ENCODE assay signal across 22 cellular contexts in genomic region chr5:132183723-132184122, GRCh38. TPM values are rescaled to one million over a fixed set of nuclear protein-coding genes. Genes with fewer than 3 reads are reported as not detected.
DNase-seq lines count a peak whose midpoint lies in the region; ATAC-seq and TF ChIP-seq lines count a peak whose summit lies in the region.
"Had no signal": no experiment of that assay in that cellular context is flagged by ENCODE, and none has a peak within 500 bp of the region (broad histone marks: within the 10 kb centered on the region; RNA-seq: fewer than 3 reads in every experiment).

No MANE protein-coding gene starts in this region.

- no peak overlapping the region for H2BK120ac ChIP-seq in neuronal stem cell (ENCODE audit: low read depth, low read length)

- no peak overlapping the region for H3K4ac ChIP-seq in neuronal stem cell (ENCODE audit: low read length)

- no peak overlapping the region for H2BK12ac ChIP-seq in neuronal stem cell (ENCODE audit: low read length)

- H3K9ac ChIP-seq in neuronal stem cell (ENCODE audit: low read depth, low read length, poor library complexity), result no peak overlapping the region

- peaks cover 25% of the 10 kb centered on the region for H3K4me1 Mint-ChIP-seq in chondrocyte (ENCODE audit: low read depth)

- H3K27ac Mint-ChIP-seq in chondrocyte (ENCODE audit: unreplicated experiment), result peak overlapping the region; percentile 59
- H3K27ac Mint-ChIP-seq: activated B cell treated with CpG ODN at 0.5 μM for 24 hours; activated CD4-positive, alpha-beta memory T cell treated with anti-CD3 and anti-CD28 coated beads for 36 hours; activated naive CD4-positive, alpha-beta T cell treated with anti-CD3 and anti-CD28 coated beads for 36 hours; IgD-negative memory B cell; type B pancreatic cell had no signal

- H3K27ac ChIP-seq in HL-60 (replicated peaks) (no peak overlapping the region), neuronal stem cell (replicated peaks; ENCODE audit: low read length) (no peak overlapping the region), body of pancreas (no peak overlapping the region)
- H3K27ac ChIP-seq: coronary artery, gastrocnemius medialis, stomach had no signal

- H3K36me3 ChIP-seq in neuronal stem cell (replicated peaks in 1 of 2; ENCODE audit: control insufficient read depth in 2 of 2, insufficient read depth in 2 of 2, low read length in 2 of 2) (no peaks in the 10 kb centered on the region), body of pancreas (replicated peaks in 1 of 2; ENCODE audit: insufficient read depth in 1 of 2, low read depth in 2 of 2) (no peaks in the 10 kb centered on the region)
- H3K36me3 ChIP-seq: gastrocnemius medialis, stomach had no signal

- H3K27me3 Mint-ChIP-seq in chondrocyte (ENCODE audit: low read depth), result no peaks in the 10 kb centered on the region
- H3K27me3 Mint-ChIP-seq: IgD-negative memory B cell, type B pancreatic cell had no signal

- no peaks in the 10 kb centered on the region for H3K79me1 ChIP-seq in neuronal stem cell (ENCODE audit: low read depth, low read length)

- H3K4me3 Mint-ChIP-seq in chondrocyte (ENCODE audit: unreplicated experiment), result no peak overlapping the region
- H3K4me3 Mint-ChIP-seq: activated B cell treated with CpG ODN at 0.5 μM for 24 hours; activated CD4-positive, alpha-beta memory T cell treated with anti-CD3 and anti-CD28 coated beads for 36 hours; activated naive CD4-positive, alpha-beta T cell treated with anti-CD3 and anti-CD28 coated beads for 36 hours; activated T-cell treated with anti-CD3 and anti-CD28 coated beads, Interleukin-2, amount 50 U/mL, for 4 hours; IgD-negative memory B cell; type B pancreatic cell had no signal

- H3K4me2 ChIP-seq in neuronal stem cell (ENCODE audit: insufficient read depth, low read length, poor library complexity, severe bottlenecking), result no peak overlapping the region
- H3K4me2 ChIP-seq: smooth muscle cell had no signal

- no peak overlapping the region for H2AK5ac ChIP-seq in neuronal stem cell (ENCODE audit: low read depth, low read length)

- no peak overlapping the region for H3K14ac ChIP-seq in neuronal stem cell (ENCODE audit: low read length)

- H3K27me3 ChIP-seq in HL-60 (ENCODE audit: insufficient read depth, poor library complexity, severe bottlenecking) (no peaks in the 10 kb centered on the region), neuronal stem cell (ENCODE audit: control insufficient read depth in 3 of 3, insufficient read depth in 3 of 3, low read depth in 1 of 3, low read length in 3 of 3) (no peaks in the 10 kb centered on the region), body of pancreas (no peaks in the 10 kb centered on the region)
- H3K27me3 ChIP-seq: gastrocnemius medialis, stomach had no signal

- peak overlapping the region; percentile 5 for H2BK5ac ChIP-seq in neuronal stem cell (ENCODE audit: low read length)

- H4K91ac ChIP-seq in neuronal stem cell (ENCODE audit: low read depth, low read length, poor library complexity), result no peak overlapping the region

- ATAC-seq in GM21528 (IDR thresholded peaks at IDR 0.05; ENCODE audit: low FRiP score, unreplicated experiment) (no peak), body of pancreas (no peak)
- ATAC-seq: activated T-cell treated with anti-CD3 and anti-CD28 coated beads, Interleukin-2, amount 50 U/mL, for 4 hours; gastrocnemius medialis had no signal

- H3K9me3 ChIP-seq in neuronal stem cell (replicated peaks in 1 of 2; ENCODE audit: control insufficient read depth in 2 of 2, insufficient read depth in 1 of 2, low read depth in 1 of 2, low read length in 2 of 2) (no peaks in the 10 kb centered on the region), body of pancreas (no peaks in the 10 kb centered on the region)
- H3K9me3 ChIP-seq: gastrocnemius medialis, stomach had no signal

- no peak overlapping the region for H3K4me3 ChIP-seq in HL-60 (replicated peaks; ENCODE audit: insufficient read depth, low read length)
- H3K4me3 ChIP-seq in neuronal stem cell (ENCODE audit: low read length in 2 of 2), result no peak overlapping the region
- no peak overlapping the region for H3K4me3 ChIP-seq in body of pancreas
- H3K4me3 ChIP-seq: coronary artery, gastrocnemius medialis, smooth muscle cell, stomach had no signal

- peak; percentile 11 to 23 for DNase-seq in HL-60 (ENCODE audit: low read depth in 1 of 2, low spot score in 1 of 2)
- DNase-seq in RKO (ENCODE audit: low spot score), result peak; percentile 40
- DNase-seq in chondrocyte (ENCODE audit: low spot score), result no peak
- DNase-seq in neuronal stem cell (ENCODE audit: low spot score), result no peak
- DNase-seq in body of pancreas, result no peak
- DNase-seq in stimulated activated CD8-positive, alpha-beta memory T cell treated with anti-CD3 and anti-CD28 coated beads, Interleukin-4, amount 100 ng/mL, for 48 hours, result no peak
- DNase-seq: activated B cell treated with CpG ODN at 0.5 μM for 24 hours; activated CD4-positive, alpha-beta memory T cell treated with anti-CD3 and anti-CD28 coated beads for 36 hours; activated naive CD4-positive, alpha-beta T cell treated with anti-CD3 and anti-CD28 coated beads for 36 hours; activated T-cell treated with anti-CD3 and anti-CD28 coated beads, Interleukin-2, amount 50 U/mL, for 4 hours; gastrocnemius medialis; kidney; NCI-H1048; NCI-H2029; nucleus accumbens; stimulated activated CD4-positive, alpha-beta T cell treated with anti-CD3 and anti-CD28 coated beads, Interleukin-4, amount 100 ng/mL, for 1 hour; stomach had no signal

- no peak for TF ChIP-seq POLR2A in body of pancreas (IDR thresholded peaks at IDR 0.05)

- H3K4me1 ChIP-seq in neuronal stem cell (ENCODE audit: control insufficient read depth in 2 of 2, insufficient read depth in 1 of 2, low read depth in 1 of 2, low read length in 2 of 2) (peaks cover 0 to 2% of the 10 kb centered on the region in 2 donors), body of pancreas (peaks cover 5% of the 10 kb centered on the region)
- H3K4me1 ChIP-seq: gastrocnemius medialis had no signal

- no peak for TF ChIP-seq CTCF in HL-60 (IDR thresholded peaks at IDR 0.05; ENCODE audit: insufficient read depth, low read length)
- TF ChIP-seq CTCF in chondrocyte (IDR thresholded peaks at IDR 0.05), result no peak
- TF ChIP-seq CTCF in body of pancreas (IDR thresholded peaks at IDR 0.05), result no peak

- H3K9me3 Mint-ChIP-seq in chondrocyte (ENCODE audit: low read depth), result peaks cover 7% of the 10 kb centered on the region
- H3K9me3 Mint-ChIP-seq: activated T-cell treated with anti-CD3 and anti-CD28 coated beads, Interleukin-2, amount 50 U/mL, for 4 hours; IgD-negative memory B cell had no signal

- H3K23ac ChIP-seq in neuronal stem cell (ENCODE audit: low read depth, low read length, poor library complexity), result no peak overlapping the region

- peaks cover 8% of the 10 kb centered on the region for H3K36me3 Mint-ChIP-seq in chondrocyte (ENCODE audit: low read depth)
- H3K36me3 Mint-ChIP-seq: activated CD4-positive, alpha-beta memory T cell treated with anti-CD3 and anti-CD28 coated beads for 36 hours; IgD-negative memory B cell; type B pancreatic cell had no signal

- no peak overlapping the region for H2BK15ac ChIP-seq in neuronal stem cell (ENCODE audit: low read length)

- H3K18ac ChIP-seq in neuronal stem cell (ENCODE audit: low read length), result no peak overlapping the region

- H2AFZ ChIP-seq in neuronal stem cell (ENCODE audit: low read length), result no peak overlapping the region

- H4K8ac ChIP-seq in neuronal stem cell (ENCODE audit: low read depth, low read length), result no peak overlapping the region

- intact Hi-C loops in body of pancreas (cut with DNase I), result no loop called here

- WGBS in neuronal stem cell (ENCODE audit: extremely low coverage in 2 of 2, insufficient read length in 2 of 2, insufficient replicate concordance in 1 of 2), 2 donors, result no CpG with 5 or more reads among the region's 2 CpGs
- 93 to 94% methylated on average over 2 of the region's 2 CpGs for WGBS in body of pancreas, 2 donors

RNA-seq across cellular contexts. Expression of gene P4HA2, which starts 43.9 kb away (rescaled TPM):
- 261 to 304 TPM (median 302 TPM) in 3 replicates for total RNA-seq in chondrocyte
- polyA plus RNA-seq in neuronal stem cell (2013, experiment 1 of 2), result 2.9 TPM
- 2.7 TPM for polyA plus RNA-seq in neuronal stem cell (2013, experiment 2 of 2)
- total RNA-seq in body of pancreas, result 10 to 100 TPM; 32.3 to 57.9 TPM

Comparison
In these comparisons a context has a peak if more than half of its experiments do, and no peak if none do; other contexts are left out.
1. DNase-seq: peak in HL-60 (2 of 2) and RKO (single experiment); none in chondrocyte (single experiment), neuronal stem cell (single experiment), body of pancreas (0 of 4) and stimulated activated CD8-positive, alpha-beta memory T cell treated with anti-CD3 and anti-CD28 coated beads, Interleukin-4, amount 100 ng/mL, for 48 hours (single experiment).